In genomic region chr1:182446033-182446669, GRCh38 we compare ENCODE assay signal across 1 cellular context.
TF ChIP-seq lines count a peak whose summit lies in the region.

No MANE protein-coding gene starts in this region.

TF ChIP-seq in K562, 482 proteins besides CTCF, POLR2A, EP300 and RAD21:
- TF ChIP-seq ESRRA (IDR thresholded peaks at IDR 0.05; ENCODE audit: borderline replicate concordance, low read depth) (no peak), JUND (IDR thresholded peaks at IDR 0.05; ENCODE audit: borderline replicate concordance, low read depth, low read length) (0 out of 2 replicates have a peak, but pooled peaks have one; percentile 23), JUND (tag; IDR thresholded peaks at IDR 0.05; ENCODE audit: borderline replicate concordance, low read depth, low read length) (no peak), FOXK2 (conservative IDR thresholded peaks at IDR 0.05 in 1 of 2, IDR thresholded peaks at IDR 0.05 in 1 of 2; ENCODE audit: low read depth in 2 of 2) (peak; percentile 21 to 52; a peak in 1 of 4 replicates), SMC3 (conservative IDR thresholded peaks at IDR 0.05; ENCODE audit: insufficient read depth, low read depth, low read length) (peak; percentile 80), CSDE1 (IDR thresholded peaks at IDR 0.05) (0 out of 4 replicates have a peak, but pooled peaks of 1 of the 2 experiments have one; percentile 31), ARID2 (IDR thresholded peaks at IDR 0.05) (peak; percentile 66), DEAF1 (CRISPR knock-in tag; IDR thresholded peaks at IDR 0.05) (peak; percentile 90), NBN (IDR thresholded peaks at IDR 0.05; ENCODE audit: low read depth) (0 out of 2 replicates have a peak, but pooled peaks have one; percentile 38), MAFG (tag; conservative IDR thresholded peaks at IDR 0.05) (no peak), SREBF1 (IDR thresholded peaks at IDR 0.05; ENCODE audit: borderline replicate concordance, low read depth, low read length) (no peak), MTA3 (IDR thresholded peaks at IDR 0.05; ENCODE audit: borderline replicate concordance) (peak; percentile 20; the same call in 1 of the 2 replicates)
